In the genomic region with DNA sequence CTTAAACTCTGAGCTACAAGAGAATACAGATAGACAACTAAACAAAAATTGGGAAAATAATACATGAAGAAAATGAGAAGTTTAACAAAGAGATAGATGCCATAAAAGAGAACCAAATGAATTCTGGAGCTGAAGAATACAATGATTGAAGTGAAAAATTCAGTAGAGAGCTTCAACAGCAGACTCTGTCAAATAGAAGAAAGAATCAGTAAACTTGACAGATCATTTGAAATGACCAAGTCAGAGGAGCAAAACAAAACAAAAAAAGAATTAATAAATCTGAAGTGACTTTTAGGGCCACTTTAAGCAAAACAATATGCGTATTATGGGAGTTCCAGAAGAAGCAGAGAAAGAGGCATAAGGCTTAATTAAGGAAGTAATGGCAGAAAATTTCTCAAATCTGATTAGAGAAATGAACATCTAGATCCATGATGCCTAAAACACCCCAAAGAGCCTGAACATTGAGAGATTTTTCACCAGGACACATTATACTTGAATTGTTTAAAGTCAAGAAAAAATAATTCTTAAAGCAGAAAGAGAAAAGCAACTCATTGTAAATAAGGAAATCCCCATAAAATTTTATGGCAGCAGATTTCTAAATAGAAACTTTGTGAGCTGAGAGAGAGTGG, we compare ENCODE assay signal across 27 cellular contexts.
"Had no signal": no experiment of that assay in that cellular context is flagged by ENCODE, and none has a peak within 500 bp of the region (broad histone marks: within the 10 kb centered on the region; RNA-seq: fewer than 3 reads in every experiment).

No MANE protein-coding gene starts in this region.

- H3K27ac ChIP-seq: adrenal gland, body of pancreas, colonic mucosa had no signal

- H3K4me1 ChIP-seq: body of pancreas, colonic mucosa had no signal

- H3K36me3 ChIP-seq: adrenal gland, colonic mucosa had no signal

- FAIRE-seq: endometrium, frontal cortex had no signal

- ATAC-seq: activated CD4-positive, alpha-beta T cell treated with anti-CD3 and anti-CD28 coated beads for 36 hours; activated CD8-positive, alpha-beta memory T cell treated with anti-CD3 and anti-CD28 coated beads, Interleukin-2, amount 10 ng/mL, durations not matched to agents 7 days and 5 days; activated CD8-positive, alpha-beta T cell treated with anti-CD3 and anti-CD28 coated beads, Interleukin-2, amount 10 ng/mL, durations not matched to agents 7 days and 5 days; activated naive CD8-positive, alpha-beta T cell treated with anti-CD3 and anti-CD28 coated beads, Interleukin-2, amount 50 U/mL, for 24 hours; body of pancreas; esophagus mucosa had no signal

- H3K27me3 ChIP-seq: adrenal gland, body of pancreas, colonic mucosa had no signal

- H3K4me3 ChIP-seq: adrenal gland, body of pancreas, colonic mucosa had no signal

- DNase-seq: activated CD4-positive, alpha-beta memory T cell treated with anti-CD3 and anti-CD28 coated beads for 36 hours; activated CD4-positive, alpha-beta T cell treated with anti-CD3 and anti-CD28 coated beads for 36 hours; activated CD4-positive, alpha-beta T cell treated with anti-CD3 and anti-CD28 coated beads, Interleukin-2, amount 10 ng/mL, durations not matched to agents 24 days and 14 days; activated CD4-positive, CD25-positive, alpha-beta regulatory T cell; activated CD4-positive, CD25-positive, alpha-beta regulatory T cell treated with anti-CD3 and anti-CD28 coated beads, Interleukin-2, amount 50 U/mL, for 72 hours; activated CD8-positive, alpha-beta memory T cell treated with anti-CD3 and anti-CD28 coated beads, Interleukin-2, amount 10 ng/mL, durations not matched to agents 7 days and 5 days; activated CD8-positive, alpha-beta memory T cell treated with anti-CD3 and anti-CD28 coated beads, Interleukin-2, amount 50 U/mL, for 4 hours; activated CD8-positive, alpha-beta T cell treated with anti-CD3 and anti-CD28 coated beads, Interleukin-2, amount 10 ng/mL, durations not matched to agents 7 days and 5 days; activated effector memory CD4-positive, alpha-beta T cell treated with anti-CD3 and anti-CD28 coated beads, Interleukin-2, amount 50 U/mL, for 16 hours; activated naive CD4-positive, alpha-beta T cell treated with anti-CD3 and anti-CD28 coated beads for 36 hours; activated naive CD8-positive, alpha-beta T cell treated with anti-CD3 and anti-CD28 coated beads for 36 hours; activated naive CD8-positive, alpha-beta T cell treated with anti-CD3 and anti-CD28 coated beads, Interleukin-2, amount 50 U/mL, for 24 hours; activated T-cell treated with anti-CD3 and anti-CD28 coated beads, Interleukin-2, amount 50 U/mL, for 1 hour; activated T-cell treated with anti-CD3 and anti-CD28 coated beads, Interleukin-2, amount 50 U/mL, for 48 hours; adrenal gland; amygdala; aorta; body of pancreas; caudate nucleus; colonic mucosa; effector CD8-positive, alpha-beta T cell; foreskin fibroblast; head of caudate nucleus; T-helper 2 cell had no signal

- H3K9me3 ChIP-seq: body of pancreas, colonic mucosa had no signal
